ENCODE assay signal across 36 cellular contexts in genomic region chr11:65703846-65704245, GRCh38.
"Had no signal": no experiment of that assay in that cellular context is flagged by ENCODE, and none has a peak within 500 bp of the region (broad histone marks: within the 10 kb centered on the region; RNA-seq: fewer than 3 reads in every experiment).

No MANE protein-coding gene starts in this region.

- H3K27me3 Mint-ChIP-seq: activated CD4-positive, alpha-beta T cell treated with anti-CD3 and anti-CD28 coated beads for 36 hours; activated naive CD8-positive, alpha-beta T cell; central memory CD8-positive, alpha-beta T cell had no signal

- H3K27ac Mint-ChIP-seq: activated CD4-positive, alpha-beta memory T cell treated with anti-CD3 and anti-CD28 coated beads, Interleukin-2, amount 10 ng/mL, durations not matched to agents 7 days and 5 days; activated CD4-positive, alpha-beta T cell treated with anti-CD3 and anti-CD28 coated beads for 36 hours; activated CD4-positive, alpha-beta T cell treated with anti-CD3 and anti-CD28 coated beads, Interleukin-2, amount 10 ng/mL, durations not matched to agents 7 days and 5 days; activated CD8-positive, alpha-beta memory T cell treated with anti-CD3 and anti-CD28 coated beads, Interleukin-2, amount 10 ng/mL, durations not matched to agents 7 days and 5 days; activated CD8-positive, alpha-beta T cell treated with anti-CD3 and anti-CD28 coated beads, Interleukin-2, amount 10 ng/mL, durations not matched to agents 7 days and 5 days; activated naive CD4-positive, alpha-beta T cell treated with anti-CD3 and anti-CD28 coated beads, Interleukin-2, amount 10 ng/mL, durations not matched to agents 7 days and 5 days; activated naive CD4-positive, alpha-beta T cell treated with anti-CD3 and anti-CD28 coated beads, Interleukin-2, amount 50 U/mL, for 24 hours; activated naive CD8-positive, alpha-beta T cell; activated naive CD8-positive, alpha-beta T cell treated with anti-CD3 and anti-CD28 coated beads, Interleukin-2, amount 10 ng/mL, durations not matched to agents 7 days and 5 days; activated naive CD8-positive, alpha-beta T cell treated with anti-CD3 and anti-CD28 coated beads, Interleukin-2, amount 50 U/mL, for 24 hours; activated T-cell treated with anti-CD3 and anti-CD28 coated beads, Interleukin-2, amount 50 U/mL, for 24 hours; activated T-helper 2 cell treated with anti-CD3 and anti-CD28 coated beads, Interferon-gamma antibody, Interleukin-2, Interleukin-4, amounts not matched to agents 10 μg/mL and 5 μg/mL and 100 μg/mL, durations not matched to agents 14 hours and 24 hours and 36 hours; brain; T-cell; T-helper 2 cell treated with Interferon-gamma antibody and Interleukin-4, amounts not matched to agents 5 μg/mL and 100 μg/mL, for 36 hours had no signal

- H3K27ac ChIP-seq: ascending aorta, cardiac muscle cell, WERI-Rb-1 had no signal

- H3K4me3 Mint-ChIP-seq: activated CD4-positive, alpha-beta memory T cell treated with anti-CD3 and anti-CD28 coated beads, Interleukin-2, amount 10 ng/mL, durations not matched to agents 7 days and 5 days; activated CD4-positive, alpha-beta T cell treated with anti-CD3 and anti-CD28 coated beads for 36 hours; activated CD4-positive, alpha-beta T cell treated with anti-CD3 and anti-CD28 coated beads, Interleukin-2, amount 10 ng/mL, durations not matched to agents 7 days and 5 days; activated CD8-positive, alpha-beta memory T cell treated with anti-CD3 and anti-CD28 coated beads, Interleukin-2, amount 10 ng/mL, durations not matched to agents 7 days and 5 days; activated CD8-positive, alpha-beta T cell treated with anti-CD3 and anti-CD28 coated beads, Interleukin-2, amount 10 ng/mL, durations not matched to agents 7 days and 5 days; activated naive CD4-positive, alpha-beta T cell treated with anti-CD3 and anti-CD28 coated beads, Interleukin-2, amount 10 ng/mL, durations not matched to agents 7 days and 5 days; activated naive CD4-positive, alpha-beta T cell treated with anti-CD3 and anti-CD28 coated beads, Interleukin-2, amount 50 U/mL, for 24 hours; activated naive CD8-positive, alpha-beta T cell; activated naive CD8-positive, alpha-beta T cell treated with anti-CD3 and anti-CD28 coated beads, Interleukin-2, amount 10 ng/mL, durations not matched to agents 7 days and 5 days; activated naive CD8-positive, alpha-beta T cell treated with anti-CD3 and anti-CD28 coated beads, Interleukin-2, amount 50 U/mL, for 24 hours; activated T-cell treated with anti-CD3 and anti-CD28 coated beads, Interleukin-2, amount 50 U/mL, for 24 hours; brain; central memory CD8-positive, alpha-beta T cell; T-cell; T-helper 2 cell treated with Interferon-gamma antibody and Interleukin-4, amounts not matched to agents 5 μg/mL and 100 μg/mL, for 36 hours; WTC11 had no signal

- H3K9me3 Mint-ChIP-seq: activated CD4-positive, alpha-beta T cell treated with anti-CD3 and anti-CD28 coated beads, Interleukin-2, amount 10 ng/mL, durations not matched to agents 7 days and 5 days; activated naive CD4-positive, alpha-beta T cell treated with anti-CD3 and anti-CD28 coated beads, Interleukin-2, amount 10 ng/mL, durations not matched to agents 7 days and 5 days; activated naive CD4-positive, alpha-beta T cell treated with anti-CD3 and anti-CD28 coated beads, Interleukin-2, amount 50 U/mL, for 24 hours; activated naive CD8-positive, alpha-beta T cell treated with anti-CD3 and anti-CD28 coated beads, Interleukin-2, amount 10 ng/mL, durations not matched to agents 7 days and 5 days; activated naive CD8-positive, alpha-beta T cell treated with anti-CD3 and anti-CD28 coated beads, Interleukin-2, amount 50 U/mL, for 24 hours; activated T-cell treated with anti-CD3 and anti-CD28 coated beads, Interleukin-2, amount 50 U/mL, for 24 hours; activated T-helper 2 cell treated with anti-CD3 and anti-CD28 coated beads, Interferon-gamma antibody, Interleukin-2, Interleukin-4, amounts not matched to agents 10 μg/mL and 5 μg/mL and 100 μg/mL, durations not matched to agents 14 hours and 24 hours and 36 hours; central memory CD8-positive, alpha-beta T cell; T-cell; T-helper 2 cell treated with Interferon-gamma antibody and Interleukin-4, amounts not matched to agents 5 μg/mL and 100 μg/mL, for 36 hours had no signal

- H3K9me3 ChIP-seq: ascending aorta had no signal

- DNase-seq: activated CD4-positive, alpha-beta memory T cell treated with anti-CD3 and anti-CD28 coated beads, Interleukin-2, amount 10 ng/mL, durations not matched to agents 7 days and 5 days; activated CD4-positive, alpha-beta T cell treated with anti-CD3 and anti-CD28 coated beads for 1 hour; activated CD4-positive, alpha-beta T cell treated with anti-CD3 and anti-CD28 coated beads for 36 hours; activated CD4-positive, alpha-beta T cell treated with anti-CD3 and anti-CD28 coated beads for 48 hours; activated CD4-positive, alpha-beta T cell treated with anti-CD3 and anti-CD28 coated beads, Interleukin-2, amount 10 ng/mL, durations not matched to agents 7 days and 5 days; activated CD4-positive, alpha-beta T cell treated with anti-CD3 and anti-CD28 coated beads, Interleukin-2, amount 50 U/mL, for 48 hours; activated CD4-positive, CD25-positive, alpha-beta regulatory T cell; activated CD8-positive, alpha-beta memory T cell treated with anti-CD3 and anti-CD28 coated beads for 24 hours; activated CD8-positive, alpha-beta memory T cell treated with anti-CD3 and anti-CD28 coated beads, Interleukin-2, amount 10 ng/mL, durations not matched to agents 7 days and 5 days; activated CD8-positive, alpha-beta memory T cell treated with anti-CD3 and anti-CD28 coated beads, Interleukin-2, amount 50 U/mL, for 48 hours; activated CD8-positive, alpha-beta T cell treated with anti-CD3 and anti-CD28 coated beads, Interleukin-2, amount 10 ng/mL, durations not matched to agents 7 days and 5 days; activated effector memory CD4-positive, alpha-beta T cell treated with Interleukin-2 at 50 U/mL for 16 hours; activated gamma-delta T cell; activated naive CD4-positive, alpha-beta T cell treated with anti-CD3 and anti-CD28 coated beads, Interleukin-2, amount 10 ng/mL, durations not matched to agents 7 days and 5 days; activated naive CD4-positive, alpha-beta T cell treated with Interleukin-2 at 50 U/mL for 16 hours; activated naive CD8-positive, alpha-beta T cell treated with anti-CD3 and anti-CD28 coated beads, Interleukin-2, amount 10 ng/mL, durations not matched to agents 7 days and 5 days; activated naive CD8-positive, alpha-beta T cell treated with anti-CD3 and anti-CD28 coated beads, Interleukin-2, amount 50 U/mL, for 24 hours; activated T-cell treated with anti-CD3 and anti-CD28 coated beads, Interleukin-2, amount 50 U/mL, for 24 hours; activated T-cell treated with anti-CD3 and anti-CD28 coated beads, Interleukin-2, amount 50 U/mL, for 48 hours; amygdala; caudate nucleus; cerebellar nuclear complex; T-cell; T-helper 2 cell; T-helper 9 cell; WERI-Rb-1 had no signal

- ATAC-seq: activated CD4-positive, alpha-beta T cell treated with anti-CD3 and anti-CD28 coated beads for 36 hours; activated CD4-positive, CD25-positive, alpha-beta regulatory T cell treated with anti-CD3 and anti-CD28 coated beads, Interleukin-2, amount 50 U/mL, for 24 hours; activated CD8-positive, alpha-beta memory T cell treated with anti-CD3 and anti-CD28 coated beads, Interleukin-2, amount 10 ng/mL, durations not matched to agents 7 days and 5 days; activated CD8-positive, alpha-beta T cell treated with anti-CD3 and anti-CD28 coated beads, Interleukin-2, amount 10 ng/mL, durations not matched to agents 7 days and 5 days; activated naive CD8-positive, alpha-beta T cell treated with anti-CD3 and anti-CD28 coated beads, Interleukin-2, amount 50 U/mL, for 24 hours; T-cell; WTC11 had no signal

- H3K4me3 ChIP-seq: ascending aorta, cardiac muscle cell had no signal

- H3K36me3 ChIP-seq: ascending aorta, cardiac muscle cell, WERI-Rb-1 had no signal

- H3K4me1 Mint-ChIP-seq: activated naive CD4-positive, alpha-beta T cell treated with anti-CD3 and anti-CD28 coated beads, Interleukin-2, amount 10 ng/mL, durations not matched to agents 7 days and 5 days; central memory CD8-positive, alpha-beta T cell; WTC11 had no signal

- H3K36me3 Mint-ChIP-seq: activated CD8-positive, alpha-beta memory T cell treated with anti-CD3 and anti-CD28 coated beads, Interleukin-2, amount 10 ng/mL, durations not matched to agents 7 days and 5 days; activated naive CD4-positive, alpha-beta T cell treated with anti-CD3 and anti-CD28 coated beads, Interleukin-2, amount 10 ng/mL, durations not matched to agents 7 days and 5 days; activated naive CD4-positive, alpha-beta T cell treated with anti-CD3 and anti-CD28 coated beads, Interleukin-2, amount 50 U/mL, for 24 hours; activated naive CD8-positive, alpha-beta T cell; activated naive CD8-positive, alpha-beta T cell treated with anti-CD3 and anti-CD28 coated beads, Interleukin-2, amount 10 ng/mL, durations not matched to agents 7 days and 5 days; brain; T-cell; WTC11 had no signal

- H3K27me3 ChIP-seq: ascending aorta had no signal

- H3K4me1 ChIP-seq: ascending aorta had no signal
